ENCODE assay signal across 1 cellular context in the genomic region with DNA sequence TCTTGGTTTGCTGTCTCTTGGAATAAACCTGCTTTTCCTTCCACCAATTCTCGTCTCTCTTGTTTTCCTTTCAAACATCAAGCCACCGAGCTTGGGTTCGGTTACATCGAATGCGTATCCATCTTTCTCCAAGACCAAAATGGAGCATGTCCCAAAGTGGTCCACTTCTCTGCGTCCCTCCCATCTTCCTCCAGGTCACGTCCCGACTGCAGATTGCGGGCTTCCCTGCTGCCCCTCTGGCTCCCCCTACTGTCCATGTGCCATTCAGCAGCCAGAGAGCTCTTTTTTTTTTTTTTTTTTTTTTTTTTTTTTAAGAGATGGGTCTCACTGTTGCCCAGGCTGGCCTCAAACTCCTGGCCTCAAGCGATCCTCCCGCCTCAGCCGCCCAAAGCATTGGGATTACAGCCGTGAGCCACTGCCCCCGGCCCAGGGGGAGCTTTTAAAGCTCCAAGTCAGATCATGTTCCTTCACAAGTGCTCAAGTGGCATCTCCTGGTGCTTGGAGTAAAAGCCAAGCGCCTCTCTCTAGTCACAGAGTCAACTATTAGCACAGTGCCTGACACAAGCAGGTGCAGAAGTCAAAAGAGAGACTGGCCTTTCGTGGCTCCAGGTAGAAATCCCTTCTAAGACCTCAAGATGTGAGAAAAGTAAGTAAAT.
TF ChIP-seq lines count a peak whose summit lies in the region.

No MANE protein-coding gene starts in this region.

TF ChIP-seq in HCT116, 20 proteins besides CTCF, POLR2A, EP300 and RAD21 (continued from another document):
- TF ChIP-seq SRF (IDR thresholded peaks at IDR 0.05; ENCODE audit: low read depth) (no peak), CBX3 (IDR thresholded peaks at IDR 0.05; ENCODE audit: low read depth) (peak; percentile 52; the same call in 1 of the 2 replicates), YY1 (IDR thresholded peaks at IDR 0.05; ENCODE audit: extremely low read depth, insufficient replicate concordance, low read depth, low read length) (peak; percentile 67), POLR2AphosphoS5 (IDR thresholded peaks at IDR 0.05; ENCODE audit: low read depth, low read length) (no peak), SP1 (IDR thresholded peaks at IDR 0.05; ENCODE audit: low read depth) (no peak), EGR1 (IDR thresholded peaks at IDR 0.05; ENCODE audit: low read depth) (no peak), CEBPB (IDR thresholded peaks at IDR 0.05; ENCODE audit: low read depth) (no peak), FOSL1 (IDR thresholded peaks at IDR 0.05; ENCODE audit: low read depth) (no peak), EZH2phosphoT487 (IDR thresholded peaks at IDR 0.05; ENCODE audit: borderline replicate concordance) (no peak), ELF1 (IDR thresholded peaks at IDR 0.05; ENCODE audit: borderline replicate concordance, low read depth) (no peak)
- TF ChIP-seq, protein P1, sequence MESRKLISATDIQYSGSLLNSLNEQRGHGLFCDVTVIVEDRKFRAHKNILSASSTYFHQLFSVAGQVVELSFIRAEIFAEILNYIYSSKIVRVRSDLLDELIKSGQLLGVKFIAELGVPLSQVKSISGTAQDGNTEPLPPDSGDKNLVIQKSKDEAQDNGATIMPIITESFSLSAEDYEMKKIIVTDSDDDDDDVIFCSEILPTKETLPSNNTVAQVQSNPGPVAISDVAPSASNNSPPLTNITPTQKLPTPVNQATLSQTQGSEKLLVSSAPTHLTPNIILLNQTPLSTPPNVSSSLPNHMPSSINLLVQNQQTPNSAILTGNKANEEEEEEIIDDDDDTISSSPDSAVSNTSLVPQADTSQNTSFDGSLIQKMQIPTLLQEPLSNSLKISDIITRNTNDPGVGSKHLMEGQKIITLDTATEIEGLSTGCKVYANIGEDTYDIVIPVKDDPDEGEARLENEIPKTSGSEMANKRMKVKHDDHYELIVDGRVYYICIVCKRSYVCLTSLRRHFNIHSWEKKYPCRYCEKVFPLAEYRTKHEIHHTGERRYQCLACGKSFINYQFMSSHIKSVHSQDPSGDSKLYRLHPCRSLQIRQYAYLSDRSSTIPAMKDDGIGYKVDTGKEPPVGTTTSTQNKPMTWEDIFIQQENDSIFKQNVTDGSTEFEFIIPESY (IDR thresholded peaks at IDR 0.05; ENCODE audit: extremely low read depth, insufficient replicate concordance, low read length), result no peak
- TF ChIP-seq, protein P2, sequence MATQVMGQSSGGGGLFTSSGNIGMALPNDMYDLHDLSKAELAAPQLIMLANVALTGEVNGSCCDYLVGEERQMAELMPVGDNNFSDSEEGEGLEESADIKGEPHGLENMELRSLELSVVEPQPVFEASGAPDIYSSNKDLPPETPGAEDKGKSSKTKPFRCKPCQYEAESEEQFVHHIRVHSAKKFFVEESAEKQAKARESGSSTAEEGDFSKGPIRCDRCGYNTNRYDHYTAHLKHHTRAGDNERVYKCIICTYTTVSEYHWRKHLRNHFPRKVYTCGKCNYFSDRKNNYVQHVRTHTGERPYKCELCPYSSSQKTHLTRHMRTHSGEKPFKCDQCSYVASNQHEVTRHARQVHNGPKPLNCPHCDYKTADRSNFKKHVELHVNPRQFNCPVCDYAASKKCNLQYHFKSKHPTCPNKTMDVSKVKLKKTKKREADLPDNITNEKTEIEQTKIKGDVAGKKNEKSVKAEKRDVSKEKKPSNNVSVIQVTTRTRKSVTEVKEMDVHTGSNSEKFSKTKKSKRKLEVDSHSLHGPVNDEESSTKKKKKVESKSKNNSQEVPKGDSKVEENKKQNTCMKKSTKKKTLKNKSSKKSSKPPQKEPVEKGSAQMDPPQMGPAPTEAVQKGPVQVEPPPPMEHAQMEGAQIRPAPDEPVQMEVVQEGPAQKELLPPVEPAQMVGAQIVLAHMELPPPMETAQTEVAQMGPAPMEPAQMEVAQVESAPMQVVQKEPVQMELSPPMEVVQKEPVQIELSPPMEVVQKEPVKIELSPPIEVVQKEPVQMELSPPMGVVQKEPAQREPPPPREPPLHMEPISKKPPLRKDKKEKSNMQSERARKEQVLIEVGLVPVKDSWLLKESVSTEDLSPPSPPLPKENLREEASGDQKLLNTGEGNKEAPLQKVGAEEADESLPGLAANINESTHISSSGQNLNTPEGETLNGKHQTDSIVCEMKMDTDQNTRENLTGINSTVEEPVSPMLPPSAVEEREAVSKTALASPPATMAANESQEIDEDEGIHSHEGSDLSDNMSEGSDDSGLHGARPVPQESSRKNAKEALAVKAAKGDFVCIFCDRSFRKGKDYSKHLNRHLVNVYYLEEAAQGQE (IDR thresholded peaks at IDR 0.05; ENCODE audit: low read depth), result no peak
- TF ChIP-seq, protein P3, sequence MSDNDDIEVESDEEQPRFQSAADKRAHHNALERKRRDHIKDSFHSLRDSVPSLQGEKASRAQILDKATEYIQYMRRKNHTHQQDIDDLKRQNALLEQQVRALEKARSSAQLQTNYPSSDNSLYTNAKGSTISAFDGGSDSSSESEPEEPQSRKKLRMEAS (IDR thresholded peaks at IDR 0.05), result peak; percentile 19; the same call in 1 of the 2 replicates
- TF ChIP-seq, protein P4, sequence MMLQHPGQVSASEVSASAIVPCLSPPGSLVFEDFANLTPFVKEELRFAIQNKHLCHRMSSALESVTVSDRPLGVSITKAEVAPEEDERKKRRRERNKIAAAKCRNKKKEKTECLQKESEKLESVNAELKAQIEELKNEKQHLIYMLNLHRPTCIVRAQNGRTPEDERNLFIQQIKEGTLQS (IDR thresholded peaks at IDR 0.05), result no peak
